Comparison of ENCODE assay signal across 1 cellular context in genomic region chr9:91186311-91187101, GRCh38.
A peak's percentile ranks its signal among the peaks of the same experiment; 100 is the strongest.
TF ChIP-seq lines count a peak whose summit lies in the region.

No MANE protein-coding gene starts in this region.

TF ChIP-seq in HepG2, 621 proteins besides CTCF, POLR2A, EP300 and RAD21 (continued from another document and continues in another):
- TF ChIP-seq ZZZ3 (CRISPR knock-in tag; IDR thresholded peaks at IDR 0.05; ENCODE audit: borderline replicate concordance), result no peak
- no peak for TF ChIP-seq ZNF318 (CRISPR knock-in tag; IDR thresholded peaks at IDR 0.05)
- no peak for TF ChIP-seq NFRKB (IDR thresholded peaks at IDR 0.05)
- 0 out of 2 replicates have a peak, but pooled peaks have one; percentile 12 for TF ChIP-seq ARID5B (CRISPR knock-in tag; IDR thresholded peaks at IDR 0.05)
- TF ChIP-seq CCDC6 (CRISPR knock-in tag; IDR thresholded peaks at IDR 0.05), result no peak
- TF ChIP-seq SNAPC2 (CRISPR knock-in tag; IDR thresholded peaks at IDR 0.05), result no peak
- TF ChIP-seq RARA (CRISPR knock-in tag; IDR thresholded peaks at IDR 0.05), result peak; percentile 32; the same call in 1 of the 2 replicates
- no peak for TF ChIP-seq KAT7 (CRISPR knock-in tag; IDR thresholded peaks at IDR 0.05; ENCODE audit: borderline replicate concordance)
- no peak for TF ChIP-seq ZNF496 (CRISPR knock-in tag; IDR thresholded peaks at IDR 0.05; ENCODE audit: insufficient replicate concordance)
- TF ChIP-seq CBX1 (IDR thresholded peaks at IDR 0.05; ENCODE audit: low read depth), result no peak
- TF ChIP-seq MED1 (CRISPR knock-in tag; IDR thresholded peaks at IDR 0.05), result peak; percentile 50
- no peak for TF ChIP-seq CREB1 (IDR thresholded peaks at IDR 0.05)
- TF ChIP-seq CREB1 (CRISPR knock-in tag; IDR thresholded peaks at IDR 0.05), result no peak
- TF ChIP-seq ZNF704 (CRISPR knock-in tag; IDR thresholded peaks at IDR 0.05; ENCODE audit: borderline replicate concordance), result no peak
- TF ChIP-seq FOSL2 (CRISPR knock-in tag; IDR thresholded peaks at IDR 0.05), result peak; percentile 53
- no peak for TF ChIP-seq E2F2 (CRISPR knock-in tag; IDR thresholded peaks at IDR 0.05; ENCODE audit: borderline replicate concordance)
- no peak for TF ChIP-seq ZBTB38 (CRISPR knock-in tag; IDR thresholded peaks at IDR 0.05)
- TF ChIP-seq THRA (CRISPR knock-in tag; IDR thresholded peaks at IDR 0.05; ENCODE audit: borderline replicate concordance), result peak; percentile 89; the same call in 1 of the 2 replicates
- TF ChIP-seq ZNF687 (CRISPR knock-in tag; IDR thresholded peaks at IDR 0.05), result peak; percentile 29
- no peak for TF ChIP-seq RFXANK (CRISPR knock-in tag; IDR thresholded peaks at IDR 0.05)
- TF ChIP-seq ZNF256 (CRISPR knock-in tag; conservative IDR thresholded peaks at IDR 0.05), result no peak
- peak; percentile 44; the same call in 1 of the 2 replicates for TF ChIP-seq RXRA (CRISPR knock-in tag; IDR thresholded peaks at IDR 0.05)
- 0 out of 2 replicates have a peak, but pooled peaks have one; percentile 37 for TF ChIP-seq ZFP36L1 (CRISPR knock-in tag; IDR thresholded peaks at IDR 0.05)
- TF ChIP-seq ARID2 (CRISPR knock-in tag; IDR thresholded peaks at IDR 0.05; ENCODE audit: borderline replicate concordance), result no peak
- no peak for TF ChIP-seq NCOR1 (IDR thresholded peaks at IDR 0.05; ENCODE audit: borderline replicate concordance, low read length)
- TF ChIP-seq ZNF451 (CRISPR knock-in tag; IDR thresholded peaks at IDR 0.05), result no peak
- no peak for TF ChIP-seq ZNF275 (CRISPR knock-in tag; IDR thresholded peaks at IDR 0.05; ENCODE audit: borderline replicate concordance)
- TF ChIP-seq ETV5 (CRISPR knock-in tag; IDR thresholded peaks at IDR 0.05; ENCODE audit: borderline replicate concordance), result 0 out of 2 replicates have a peak, but pooled peaks have one; percentile 16
- no peak for TF ChIP-seq MTF1 (CRISPR knock-in tag; IDR thresholded peaks at IDR 0.05)
- TF ChIP-seq PITX1 (CRISPR knock-in tag; IDR thresholded peaks at IDR 0.05), result no peak
- no peak for TF ChIP-seq YEATS4 (CRISPR knock-in tag; IDR thresholded peaks at IDR 0.05; ENCODE audit: borderline replicate concordance)
- TF ChIP-seq ZSCAN25 (CRISPR knock-in tag; IDR thresholded peaks at IDR 0.05), result no peak
- TF ChIP-seq HDAC1 (CRISPR knock-in tag; IDR thresholded peaks at IDR 0.05), result no peak
- TF ChIP-seq ZNF350 (CRISPR knock-in tag; IDR thresholded peaks at IDR 0.05; ENCODE audit: borderline replicate concordance, low read depth), result 0 out of 2 replicates have a peak, but pooled peaks have one; percentile 5
- TF ChIP-seq AGO2 (optimal IDR thresholded peaks at IDR 0.05; ENCODE audit: low read depth, low read length), result no peak
- TF ChIP-seq NR2F1 (CRISPR knock-in tag; IDR thresholded peaks at IDR 0.05), result no peak
- peak; percentile 75 for TF ChIP-seq ZNF770 (CRISPR knock-in tag; IDR thresholded peaks at IDR 0.05)
